ENCODE assay signal across 8 cellular contexts in the genomic region with DNA sequence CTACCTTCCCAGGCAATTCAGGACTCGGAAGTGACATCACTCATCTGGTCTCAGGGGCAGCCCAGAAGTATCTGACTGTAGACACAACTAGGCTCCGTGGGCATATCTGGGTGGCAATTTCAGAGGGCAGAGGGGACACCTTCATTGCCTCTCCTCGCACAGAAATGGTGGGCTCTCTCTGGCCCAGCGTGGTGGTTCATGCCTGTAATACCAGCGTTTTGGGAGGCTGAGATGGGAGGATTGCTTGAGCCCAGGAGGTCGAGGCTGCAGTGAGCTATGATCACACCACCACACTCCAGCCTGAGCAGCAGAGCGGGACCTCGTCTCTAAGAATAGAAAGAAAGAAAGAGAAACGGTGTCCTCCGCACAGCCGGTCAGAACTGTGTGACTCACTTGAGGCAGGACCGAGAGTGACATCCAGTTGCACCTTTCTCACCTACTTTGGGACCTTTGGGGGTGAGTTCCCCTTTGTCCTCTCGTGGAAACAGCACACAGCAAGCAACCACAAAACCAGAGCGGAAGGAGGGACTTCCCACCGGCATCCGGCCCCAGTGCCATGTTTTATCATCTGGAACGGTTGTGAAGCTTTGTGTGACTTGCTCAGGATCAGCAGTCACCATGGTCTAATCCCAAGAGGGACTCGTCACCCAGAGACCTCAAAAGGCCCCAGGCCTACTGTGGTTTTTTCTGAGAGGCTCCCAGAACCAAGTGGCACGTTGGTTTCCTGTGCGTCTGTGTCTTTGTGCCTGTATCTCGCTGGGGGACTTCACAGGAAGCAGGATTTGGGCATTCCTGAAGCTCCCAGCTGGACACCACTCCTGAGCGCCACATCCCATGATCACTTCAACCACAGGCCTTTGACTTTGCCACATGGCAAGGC. TPM values are rescaled to one million over a fixed set of nuclear protein-coding genes. Genes with fewer than 3 reads are reported as not detected.
DNase-seq lines count a peak whose midpoint lies in the region; ATAC-seq, FAIRE-seq and TF ChIP-seq lines count a peak whose summit lies in the region.

No MANE protein-coding gene starts in this region.

- intact Hi-C loops in activated T-helper 2 cell treated with anti-CD3 and anti-CD28 coated beads, Interferon-gamma antibody, Interleukin-2, Interleukin-4, amounts not matched to agents 10 μg/mL and 5 μg/mL and 100 μg/mL, durations not matched to agents 14 hours and 24 hours and 36 hours (cut with micrococcal nuclease) = loop anchor here (2.0 to 5.0 kb wide), 2 partner anchors 36 to 260 kb away; no protein-coding TSS in a partner anchor
- intact Hi-C loops in PC-9 (cut with micrococcal nuclease; ENCODE audit: unreplicated experiment) (no loop called here), body of pancreas (cut with DNase I) (no loop called here)

- no peak overlapping the region for H3K4me2 ChIP-seq in PC-9

- H3K27ac ChIP-seq in PC-9 = no peak overlapping the region
- H3K27ac ChIP-seq in body of pancreas = no peak overlapping the region
- H3K27ac ChIP-seq in substantia nigra (ENCODE audit: low read depth, low read length, poor library complexity, severe bottlenecking) = no peak overlapping the region

- CTCF ChIA-PET in PC-9 (lab: Charles Lee) = no interaction called here

- TF ChIP-seq CTCF in PC-9 (conservative IDR thresholded peaks at IDR 0.05) (no peak), body of pancreas (IDR thresholded peaks at IDR 0.05) (no peak)

- H2AFZ ChIP-seq in PC-9 = no peak overlapping the region

- no peaks in the 10 kb centered on the region for H3F3A ChIP-seq in PC-9 (ENCODE audit: insufficient read depth, low read depth)

- no TSS peak for BruUV-seq in PC-9 (replicated peaks; lab: Mats Ljungman, UMichigan)

- peak overlapping the region; percentile 2 for H3K4me3 ChIP-seq in Jurkat, Clone E6-1 (ENCODE audit: low read length)
- H3K4me3 ChIP-seq in PC-9 (no peak overlapping the region), body of pancreas (no peak overlapping the region)

- H3K4me1 Mint-ChIP-seq in activated T-helper 2 cell treated with anti-CD3 and anti-CD28 coated beads, Interferon-gamma antibody, Interleukin-2, Interleukin-4, amounts not matched to agents 10 μg/mL and 5 μg/mL and 100 μg/mL, durations not matched to agents 14 hours and 24 hours and 36 hours (ENCODE audit: low read depth) = peaks cover 21% of the 10 kb centered on the region
- H3K4me1 Mint-ChIP-seq in stimulated activated effector memory CD8-positive, alpha-beta T cell treated with anti-CD3 and anti-CD28 coated beads, Interleukin-12 subunit alpha, Interleukin-12 subunit beta, amount 100 ng/mL, for 72 hours = peaks cover 23% of the 10 kb centered on the region

- TF ChIP-seq POLR2A in GM12891 (IDR thresholded peaks at IDR 0.05; ENCODE audit: low read depth, low read length) (no peak), body of pancreas (IDR thresholded peaks at IDR 0.05) (no peak)

- H3K27ac Mint-ChIP-seq in activated T-helper 2 cell treated with anti-CD3 and anti-CD28 coated beads, Interferon-gamma antibody, Interleukin-2, Interleukin-4, amounts not matched to agents 10 μg/mL and 5 μg/mL and 100 μg/mL, durations not matched to agents 14 hours and 24 hours and 36 hours = peak overlapping the region; percentile 52
- peak overlapping the region; percentile 60 for H3K27ac Mint-ChIP-seq in stimulated activated effector memory CD8-positive, alpha-beta T cell treated with anti-CD3 and anti-CD28 coated beads, Interleukin-12 subunit alpha, Interleukin-12 subunit beta, amount 100 ng/mL, for 72 hours

- H3K36me3 Mint-ChIP-seq in activated T-helper 2 cell treated with anti-CD3 and anti-CD28 coated beads, Interferon-gamma antibody, Interleukin-2, Interleukin-4, amounts not matched to agents 10 μg/mL and 5 μg/mL and 100 μg/mL, durations not matched to agents 14 hours and 24 hours and 36 hours (ENCODE audit: low read depth) = no peaks in the 10 kb centered on the region
- H3K36me3 Mint-ChIP-seq in stimulated activated effector memory CD8-positive, alpha-beta T cell treated with anti-CD3 and anti-CD28 coated beads, Interleukin-12 subunit alpha, Interleukin-12 subunit beta, amount 100 ng/mL, for 72 hours = no peaks in the 10 kb centered on the region

- H3K27me3 Mint-ChIP-seq in activated T-helper 2 cell treated with anti-CD3 and anti-CD28 coated beads, Interferon-gamma antibody, Interleukin-2, Interleukin-4, amounts not matched to agents 10 μg/mL and 5 μg/mL and 100 μg/mL, durations not matched to agents 14 hours and 24 hours and 36 hours (ENCODE audit: low read depth) = peaks cover 14% of the 10 kb centered on the region

- DNase-seq in GM12891 (ENCODE audit: insufficient read length, low spot score) = peak; percentile 78
- peak; percentile 96 for DNase-seq in Jurkat, Clone E6-1 (ENCODE audit: low read depth, low spot score)
- DNase-seq in activated T-helper 2 cell treated with anti-CD3 and anti-CD28 coated beads, Interferon-gamma antibody, Interleukin-2, Interleukin-4, amounts not matched to agents 10 μg/mL and 5 μg/mL and 100 μg/mL, durations not matched to agents 14 hours and 24 hours and 36 hours (ENCODE audit: low spot score) = peak; percentile 58
- DNase-seq in stimulated activated effector memory CD8-positive, alpha-beta T cell treated with anti-CD3 and anti-CD28 coated beads, Interleukin-12 subunit alpha, Interleukin-12 subunit beta, amount 100 ng/mL, for 72 hours (ENCODE audit: low spot score in 2 of 2) = peak; percentile 33 to 78
- no peak for DNase-seq in PC-9
- DNase-seq in body of pancreas = no peak
- DNase-seq in substantia nigra (lab: John Stamatoyannopoulos, UW) = no peak

- no peaks in the 10 kb centered on the region for H3K9me3 Mint-ChIP-seq in activated T-helper 2 cell treated with anti-CD3 and anti-CD28 coated beads, Interferon-gamma antibody, Interleukin-2, Interleukin-4, amounts not matched to agents 10 μg/mL and 5 μg/mL and 100 μg/mL, durations not matched to agents 14 hours and 24 hours and 36 hours
- H3K9me3 Mint-ChIP-seq in stimulated activated effector memory CD8-positive, alpha-beta T cell treated with anti-CD3 and anti-CD28 coated beads, Interleukin-12 subunit alpha, Interleukin-12 subunit beta, amount 100 ng/mL, for 72 hours = no peaks in the 10 kb centered on the region

- H3K27me3 ChIP-seq in PC-9 (ENCODE audit: insufficient read depth, low read depth) (peaks cover 14% of the 10 kb centered on the region), body of pancreas (no peaks in the 10 kb centered on the region)

- 67 to 87% methylated on average over 18 to 22 of the region's 22 CpGs for WGBS in body of pancreas, 2 donors

- H3K4me1 ChIP-seq in PC-9 (replicated peaks; ENCODE audit: insufficient read depth) (no peaks in the 10 kb centered on the region), body of pancreas (no peaks in the 10 kb centered on the region)

- H4K20me1 ChIP-seq in PC-9 (ENCODE audit: insufficient read depth) = no peaks in the 10 kb centered on the region

- peak; percentile 91 for ATAC-seq in GM21529 (IDR thresholded peaks at IDR 0.05; ENCODE audit: unreplicated experiment)
- peak; percentile 93 for ATAC-seq in stimulated activated effector memory CD8-positive, alpha-beta T cell treated with anti-CD3 and anti-CD28 coated beads, Interleukin-12 subunit alpha, Interleukin-12 subunit beta, amount 100 ng/mL, for 72 hours
- no peak for ATAC-seq in body of pancreas

- FAIRE-seq in GM12891 (lab: Jason Lieb, UNC) = peak; percentile 99

- no peaks in the 10 kb centered on the region for H3K36me3 ChIP-seq in PC-9 (ENCODE audit: low read depth)
- H3K36me3 ChIP-seq in body of pancreas (replicated peaks in 1 of 2; ENCODE audit: insufficient read depth in 1 of 2, low read depth in 2 of 2) = no peaks in the 10 kb centered on the region

- H3K79me2 ChIP-seq in PC-9 (ENCODE audit: low read depth) = no peaks in the 10 kb centered on the region

- H3K9me2 ChIP-seq in PC-9 (ENCODE audit: insufficient read depth) = no peaks in the 10 kb centered on the region

- H3K9me3 ChIP-seq in PC-9 (ENCODE audit: insufficient read depth, low read depth) = no peaks in the 10 kb centered on the region
- H3K9me3 ChIP-seq in body of pancreas = no peaks in the 10 kb centered on the region

- H3K4me3 Mint-ChIP-seq in activated T-helper 2 cell treated with anti-CD3 and anti-CD28 coated beads, Interferon-gamma antibody, Interleukin-2, Interleukin-4, amounts not matched to agents 10 μg/mL and 5 μg/mL and 100 μg/mL, durations not matched to agents 14 hours and 24 hours and 36 hours (ENCODE audit: low read depth) = peak overlapping the region; percentile 27
- H3K4me3 Mint-ChIP-seq in stimulated activated effector memory CD8-positive, alpha-beta T cell treated with anti-CD3 and anti-CD28 coated beads, Interleukin-12 subunit alpha, Interleukin-12 subunit beta, amount 100 ng/mL, for 72 hours = peak overlapping the region; percentile 42

- POLR2A ChIA-PET in PC-9 (lab: Charles Lee; ENCODE audit: unreplicated experiment) = no interaction called here

TF ChIP-seq in GM12891, 5 proteins besides CTCF, POLR2A, EP300 and RAD21:
- TF ChIP-seq POLR2AphosphoS5 (IDR thresholded peaks at IDR 0.05; ENCODE audit: low read depth, low read length) = no peak
- TF ChIP-seq TAF1 (IDR thresholded peaks at IDR 0.05; ENCODE audit: low read depth, low read length) = no peak; the same call in 1 of the 2 replicates
- peak; percentile 85 for TF ChIP-seq POU2F2 (IDR thresholded peaks at IDR 0.05; ENCODE audit: low read depth, low read length)
- peak; percentile 89 for TF ChIP-seq SPI1 (IDR thresholded peaks at IDR 0.05; ENCODE audit: low read depth, low read length)
- peak; percentile 94 for TF ChIP-seq PAX5 (IDR thresholded peaks at IDR 0.05; ENCODE audit: insufficient read depth, low read length, severe bottlenecking)

RNA-seq across cellular contexts. Expression of a gene that starts 38.4 kb away (rescaled TPM):
- polyA plus RNA-seq in GM12891 (2012; ENCODE audit: low read depth, missing spikeins) = 16.4 TPM
- polyA plus RNA-seq in Jurkat, Clone E6-1 (2012; ENCODE audit: insufficient read depth, insufficient read length) = 20.8 TPM
- total RNA-seq in activated T-helper 2 cell treated with anti-CD3 and anti-CD28 coated beads, Interferon-gamma antibody, Interleukin-2, Interleukin-4, amounts not matched to agents 10 μg/mL and 5 μg/mL and 100 μg/mL, durations not matched to agents 14 hours and 24 hours and 36 hours = 0.23 TPM in 2 replicates
- 1.1 and 3.1 TPM in 2 replicates for total RNA-seq in PC-9 (2021)
- total RNA-seq in body of pancreas = 10 to 100 TPM in 1 of 2 donors, 1 to 10 TPM in 1; 5.9 to 25.9 TPM

Comparison
In these comparisons a context has a peak if more than half of its experiments do, and no peak if none do; other contexts are left out.
1. DNase-seq: peak in GM12891 (single experiment), Jurkat, Clone E6-1 (single experiment), activated T-helper 2 cell treated with anti-CD3 and anti-CD28 coated beads, Interferon-gamma antibody, Interleukin-2, Interleukin-4, amounts not matched to agents 10 μg/mL and 5 μg/mL and 100 μg/mL, durations not matched to agents 14 hours and 24 hours and 36 hours (single experiment) and stimulated activated effector memory CD8-positive, alpha-beta T cell treated with anti-CD3 and anti-CD28 coated beads, Interleukin-12 subunit alpha, Interleukin-12 subunit beta, amount 100 ng/mL, for 72 hours (2 of 2); none in PC-9 (0 of 2), body of pancreas (0 of 4) and substantia nigra (0 of 49).